Comparison of ENCODE assay signal across 17 cellular contexts in the genomic region with DNA sequence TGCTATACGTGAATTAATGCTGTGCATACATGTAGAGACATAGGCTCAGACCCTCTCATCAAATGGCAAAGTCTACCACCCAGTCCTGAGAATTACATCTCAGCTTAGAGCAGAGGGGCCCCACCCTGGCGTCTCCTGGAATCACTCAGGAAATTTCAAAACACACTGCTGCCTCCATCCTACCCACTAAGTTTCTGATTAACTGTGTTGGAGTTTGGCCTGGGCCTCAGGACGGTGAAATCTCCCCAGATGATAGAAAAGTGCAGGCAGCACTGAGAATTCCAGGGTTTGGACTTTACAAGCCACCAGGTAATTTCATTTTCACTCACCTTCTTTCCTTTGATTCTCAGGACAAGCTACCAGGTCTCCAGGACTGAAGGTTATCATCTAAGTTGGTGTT. TPM values are rescaled to one million over a fixed set of nuclear protein-coding genes. Genes with fewer than 3 reads are reported as not detected.
"Had no signal": no experiment of that assay in that cellular context is flagged by ENCODE, and none has a peak within 500 bp of the region (broad histone marks: within the 10 kb centered on the region; RNA-seq: fewer than 3 reads in every experiment).

No MANE protein-coding gene starts in this region.

- H3K27ac ChIP-seq: esophagus squamous epithelium, psoas muscle, sigmoid colon, SK-N-MC, thoracic aorta had no signal

- H3K27me3 Mint-ChIP-seq: stimulated activated naive CD8-positive, alpha-beta T cell treated with anti-CD3 and anti-CD28 coated beads, Interleukin-15, Interleukin-2, amounts not matched to agents 100 ng/mL and 50 ng/mL, for 24 hours had no signal

- ATAC-seq: mucosa of descending colon, psoas muscle, WTC11 had no signal

- H3K9me3 ChIP-seq: esophagus squamous epithelium, mucosa of descending colon, psoas muscle, sigmoid colon, thoracic aorta had no signal

- H3K27ac Mint-ChIP-seq: nephron progenitor cell, WTC11 had no signal

- H3K4me1 Mint-ChIP-seq: nephron progenitor cell had no signal

- H3K27me3 ChIP-seq: esophagus squamous epithelium, sigmoid colon had no signal

- H3K4me3 Mint-ChIP-seq: nephron progenitor cell; stimulated activated naive CD8-positive, alpha-beta T cell treated with anti-CD3 and anti-CD28 coated beads, Interleukin-15, Interleukin-2, amounts not matched to agents 100 ng/mL and 50 ng/mL, for 24 hours; WTC11 had no signal

- DNase-seq: activated CD4-positive, alpha-beta T cell treated with anti-CD3 and anti-CD28 coated beads, Interleukin-2, amount 50 U/mL, for 1 hour; aorta; esophagus squamous epithelium; mucosa of descending colon; nephron progenitor cell; psoas muscle; sigmoid colon; stimulated activated CD4-positive, alpha-beta T cell treated with anti-CD3 and anti-CD28 coated beads, Interleukin-12 subunit alpha, Interleukin-12 subunit beta, amount 100 ng/mL, for 4 hours; stimulated activated CD4-positive, alpha-beta T cell treated with anti-CD3 and anti-CD28 coated beads, Interleukin-2, amount 100 ng/mL, for 48 hours; T-helper 1 cell had no signal

RNA-seq across cellular contexts. Expression of a gene that starts 3.3 kb away (rescaled TPM):
- total RNA-seq: aorta, bronchial epithelial cell, esophagus squamous epithelium, mammary epithelial cell, osteoblast, sigmoid colon, thoracic aorta had no signal
- polyA plus RNA-seq: aorta, mammary epithelial cell, psoas muscle had no signal
